In the genomic region with DNA sequence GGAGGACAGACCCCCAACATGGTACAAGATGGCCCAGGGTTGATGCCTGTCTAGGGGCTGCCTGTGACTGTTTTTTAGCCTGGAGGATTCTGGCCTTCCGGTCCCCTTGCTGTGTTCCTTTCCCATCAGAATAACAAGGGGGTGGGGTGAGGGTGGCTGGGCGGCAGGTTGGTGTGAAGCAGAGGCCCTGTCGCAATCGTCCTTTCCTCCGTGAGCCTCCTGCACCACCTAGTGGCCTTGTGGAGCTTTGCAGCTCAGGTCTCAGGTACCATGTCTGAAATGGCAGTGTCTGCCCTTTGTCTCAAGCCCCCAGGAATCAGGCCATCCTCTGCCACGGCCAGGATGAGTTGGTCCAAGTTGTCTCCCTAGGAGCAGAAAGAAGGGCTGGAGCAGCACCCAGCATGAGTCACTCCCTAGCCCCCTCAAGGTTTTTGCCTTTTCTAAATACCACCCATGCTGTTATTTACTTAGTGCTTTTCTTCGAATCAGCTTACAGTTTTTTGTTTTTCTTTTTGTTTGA, we compare ENCODE assay signal across 9 cellular contexts. TPM values are rescaled to one million over a fixed set of nuclear protein-coding genes. Genes with fewer than 3 reads are reported as not detected.
DNase-seq lines count a peak whose midpoint lies in the region; ATAC-seq, FAIRE-seq and TF ChIP-seq lines count a peak whose summit lies in the region.
"Had no signal": no experiment of that assay in that cellular context is flagged by ENCODE, and none has a peak within 500 bp of the region (broad histone marks: within the 10 kb centered on the region; RNA-seq: fewer than 3 reads in every experiment).

No MANE protein-coding gene starts in this region.

- FAIRE-seq in HTR-8/SVneo (lab: Jason Lieb, UNC): no peak

- H3K4me3 ChIP-seq in CD4-positive, alpha-beta memory T cell (ENCODE audit: low read length in 2 of 2): no peak overlapping the region
- H3K4me3 ChIP-seq in OCI-LY3 (ENCODE audit: low read length) (no peak overlapping the region), esophagus squamous epithelium (no peak overlapping the region)

- H3K27ac Mint-ChIP-seq in CD4-positive, alpha-beta memory T cell: peak overlapping the region; percentile 41 to 91 (median 79)
- peak overlapping the region in 1 of 2 donors; percentile 44 for H3K27ac Mint-ChIP-seq in natural killer cell treated with Interleukin-12 subunit alpha and Interleukin-12 subunit beta and Interleukin-15 and Interleukin-18, amount 100 ng/mL, for 72 hours

- no peak overlapping the region for H3K4me3 Mint-ChIP-seq in CD4-positive, alpha-beta memory T cell
- no peak overlapping the region for H3K4me3 Mint-ChIP-seq in natural killer cell treated with Interleukin-12 subunit alpha and Interleukin-12 subunit beta and Interleukin-15 and Interleukin-18, amount 100 ng/mL, for 72 hours
- H3K4me3 Mint-ChIP-seq: activated naive CD4-positive, alpha-beta T cell treated with anti-CD3 and anti-CD28 coated beads, Interleukin-2, amount 50 U/mL, for 24 hours had no signal

- TF ChIP-seq CTCF in OCI-LY3 (IDR thresholded peaks at IDR 0.05; ENCODE audit: low read depth, low read length): peak; percentile 70
- peak; percentile 89 to 99 (median 98) for TF ChIP-seq CTCF in esophagus squamous epithelium (IDR thresholded peaks at IDR 0.05)

- peak; percentile 79 to 81 (median 80) for DNase-seq in CD4-positive, alpha-beta memory T cell
- DNase-seq in HTR-8/SVneo (ENCODE audit: insufficient read length, low spot score) (peak; percentile 80), activated T-cell treated with anti-CD3 and anti-CD28 coated beads for 48 hours (ENCODE audit: low read depth) (peak; percentile 67), esophagus squamous epithelium (lab: John Stamatoyannopoulos, UW) (no peak)
- DNase-seq in natural killer cell treated with Interleukin-12 subunit alpha and Interleukin-12 subunit beta and Interleukin-15 and Interleukin-18, amount 100 ng/mL, for 72 hours (ENCODE audit: low spot score): peak; percentile 88
- peak; percentile 73 for DNase-seq in stimulated activated naive CD4-positive, alpha-beta T cell treated with Interleukin-2 at 50 U/mL for 16 hours (lab: John Stamatoyannopoulos, UW)

- H3K9me3 Mint-ChIP-seq in CD4-positive, alpha-beta memory T cell: no peaks in the 10 kb centered on the region
- H3K9me3 Mint-ChIP-seq in natural killer cell treated with Interleukin-12 subunit alpha and Interleukin-12 subunit beta and Interleukin-15 and Interleukin-18, amount 100 ng/mL, for 72 hours: no peaks in the 10 kb centered on the region
- H3K9me3 Mint-ChIP-seq: activated naive CD4-positive, alpha-beta T cell treated with anti-CD3 and anti-CD28 coated beads, Interleukin-2, amount 50 U/mL, for 24 hours had no signal

- no peaks in the 10 kb centered on the region for H3K27me3 Mint-ChIP-seq in CD4-positive, alpha-beta memory T cell
- H3K27me3 Mint-ChIP-seq in natural killer cell treated with Interleukin-12 subunit alpha and Interleukin-12 subunit beta and Interleukin-15 and Interleukin-18, amount 100 ng/mL, for 72 hours: no peaks in the 10 kb centered on the region
- H3K27me3 Mint-ChIP-seq: activated naive CD4-positive, alpha-beta T cell treated with anti-CD3 and anti-CD28 coated beads, Interleukin-2, amount 50 U/mL, for 24 hours had no signal

- no peak overlapping the region for H3K9ac ChIP-seq in OCI-LY3 (ENCODE audit: low read length)

- peak overlapping the region; percentile 22 for H3K27ac ChIP-seq in CD4-positive, alpha-beta memory T cell (ENCODE audit: low read depth, low read length)
- H3K27ac ChIP-seq in OCI-LY3 (ENCODE audit: low read length): no peak overlapping the region
- peak overlapping the region; percentile 29 to 89 (median 82) for H3K27ac ChIP-seq in esophagus squamous epithelium

- intact Hi-C loops in CD4-positive, alpha-beta memory T cell (cut with micrococcal nuclease): loop anchor here (1.0 to 2.0 kb wide), 5 partner anchors 16 to 388 kb away; no protein-coding TSS in a partner anchor
- intact Hi-C loops in esophagus squamous epithelium (cut with DNase I): loop anchor here (5.0 kb wide), 1 partner anchor 155 kb away; no protein-coding TSS in a partner anchor

- H2AFZ ChIP-seq in OCI-LY3 (ENCODE audit: low read depth, low read length): no peak overlapping the region

- WGBS in esophagus squamous epithelium, 2 donors: 7 to 17% methylated on average over 5 of the region's 7 CpGs

- peak; percentile 83 for ATAC-seq in GM19397 (IDR thresholded peaks at IDR 0.05; ENCODE audit: unreplicated experiment)
- ATAC-seq in natural killer cell treated with Interleukin-12 subunit alpha and Interleukin-12 subunit beta and Interleukin-15 and Interleukin-18, amount 100 ng/mL, for 72 hours: peak; percentile 91 to 92

- H3K4me2 ChIP-seq in OCI-LY3 (ENCODE audit: low read length): no peak overlapping the region

- peaks cover 37 to 69% of the 10 kb centered on the region in 2 donors for H3K36me3 Mint-ChIP-seq in CD4-positive, alpha-beta memory T cell
- H3K36me3 Mint-ChIP-seq in natural killer cell treated with Interleukin-12 subunit alpha and Interleukin-12 subunit beta and Interleukin-15 and Interleukin-18, amount 100 ng/mL, for 72 hours: peaks cover 22% of the 10 kb centered on the region

- no peaks in the 10 kb centered on the region for H3K27me3 ChIP-seq in CD4-positive, alpha-beta memory T cell (ENCODE audit: insufficient read depth, low read length)
- H3K27me3 ChIP-seq in OCI-LY3 (ENCODE audit: low read depth, low read length) (no peaks in the 10 kb centered on the region), esophagus squamous epithelium (no peaks in the 10 kb centered on the region)

- no peaks in the 10 kb centered on the region for H3K9me3 ChIP-seq in CD4-positive, alpha-beta memory T cell (ENCODE audit: control insufficient read depth in 1 of 2, low read length in 2 of 2)
- H3K9me3 ChIP-seq in OCI-LY3 (ENCODE audit: insufficient read depth, low read length) (no peaks in the 10 kb centered on the region), esophagus squamous epithelium (no peaks in the 10 kb centered on the region)

- peaks cover 55% of the 10 kb centered on the region for H3K36me3 ChIP-seq in CD4-positive, alpha-beta memory T cell (ENCODE audit: insufficient read depth, low read length)
- H3K36me3 ChIP-seq in OCI-LY3 (replicated peaks; ENCODE audit: low read depth, low read length) (no peaks in the 10 kb centered on the region), esophagus squamous epithelium (peaks cover 18 to 95% (median 33%) of the 10 kb centered on the region in 3 donors)

- H3K79me2 ChIP-seq in OCI-LY3 (ENCODE audit: low read length): no peaks in the 10 kb centered on the region

- POLR2A ChIA-PET in CD4-positive, alpha-beta memory T cell (lab: Charles Lee; ENCODE audit: partially characterized antibody): interaction anchor here (0.7 to 1.7 kb wide), 4 partner anchors 13 to 155 kb away, joined by 3 to 11 read pairs (median 4); no protein-coding TSS in a partner anchor

- TF ChIP-seq POLR2A in esophagus squamous epithelium (IDR thresholded peaks at IDR 0.05): no peak

- H4K20me1 ChIP-seq in OCI-LY3 (ENCODE audit: insufficient read depth, low read length): no peaks in the 10 kb centered on the region

- H3K4me1 ChIP-seq in CD4-positive, alpha-beta memory T cell (ENCODE audit: insufficient read depth, low read length): peaks cover 15% of the 10 kb centered on the region
- H3K4me1 ChIP-seq in OCI-LY3 (ENCODE audit: low read length) (no peaks in the 10 kb centered on the region), esophagus squamous epithelium (peaks cover 13 to 51% (median 20%) of the 10 kb centered on the region in 3 donors)

- peaks cover 7 to 17% (median 11%) of the 10 kb centered on the region in 4 donors for H3K4me1 Mint-ChIP-seq in CD4-positive, alpha-beta memory T cell
- peaks cover 10 to 11% of the 10 kb centered on the region in 2 donors for H3K4me1 Mint-ChIP-seq in natural killer cell treated with Interleukin-12 subunit alpha and Interleukin-12 subunit beta and Interleukin-15 and Interleukin-18, amount 100 ng/mL, for 72 hours (ENCODE audit: low read depth in 2 of 2)

- CTCF ChIA-PET in CD4-positive, alpha-beta memory T cell (lab: Charles Lee; ENCODE audit: partially characterized antibody): interaction anchor here (0.7 to 7.1 kb wide), 36 partner anchors 9 to 413 kb away, joined by 3 to 148 read pairs (median 4); no protein-coding TSS in a partner anchor

RNA-seq across cellular contexts. Expression of a gene that starts 24.2 kb away (rescaled TPM):
- total RNA-seq in CD4-positive, alpha-beta memory T cell: under 1 TPM in 1 of 2 experiments, not detected in 1; 0.19 TPM
- under 1 TPM in 1 of 2 donors, not detected in 1; 0.17 TPM for polyA plus RNA-seq in CD4-positive, alpha-beta memory T cell
- total RNA-seq in esophagus squamous epithelium: 10 to 100 TPM in 1 of 4 donors, 1 to 10 TPM in 2, under 1 TPM in 1; 0.72 to 24.0 (median 4.4) TPM
- total RNA-seq in natural killer cell treated with Interleukin-12 subunit alpha and Interleukin-12 subunit beta and Interleukin-15 and Interleukin-18, amount 100 ng/mL, for 72 hours: not detected

RNA-seq across cellular contexts. Expression of a gene that starts 58.7 kb away (rescaled TPM):
- 1 to 10 TPM; 2.4 to 2.8 TPM for total RNA-seq in CD4-positive, alpha-beta memory T cell
- 10 to 100 TPM; 15.9 to 18.1 TPM for polyA plus RNA-seq in CD4-positive, alpha-beta memory T cell
- total RNA-seq in esophagus squamous epithelium: 10 to 100 TPM in 3 of 4 donors, 1 to 10 TPM in 1; 3.6 to 24.0 (median 18.5) TPM
- total RNA-seq in natural killer cell treated with Interleukin-12 subunit alpha and Interleukin-12 subunit beta and Interleukin-15 and Interleukin-18, amount 100 ng/mL, for 72 hours: 1 to 10 TPM; 1.2 to 1.4 TPM
